8 cellular contexts compared by ENCODE assay signal in genomic region chr6:3457710-3458605, GRCh38. TPM values are rescaled to one million over a fixed set of nuclear protein-coding genes. Genes with fewer than 3 reads are reported as not detected.
A peak's percentile ranks its signal among the peaks of the same experiment; 100 is the strongest.
DNase-seq lines count a peak whose midpoint lies in the region; ATAC-seq lines count a peak whose summit lies in the region.

No MANE protein-coding gene starts in this region.

- peak overlapping the region; percentile 74 for H3K9ac ChIP-seq in neuronal stem cell (ENCODE audit: low read depth, low read length, poor library complexity)

- peak overlapping the region; percentile 58 for H3K23ac ChIP-seq in neuronal stem cell (ENCODE audit: low read depth, low read length, poor library complexity)

- H3K36me3 ChIP-seq in neuronal stem cell (replicated peaks in 1 of 2; ENCODE audit: control insufficient read depth in 2 of 2, insufficient read depth in 2 of 2, low read length in 2 of 2): no peaks in the 10 kb centered on the region

- no peak overlapping the region for H3K4ac ChIP-seq in neuronal stem cell (ENCODE audit: low read length)

- H3K79me1 ChIP-seq in neuronal stem cell (ENCODE audit: low read depth, low read length): no peaks in the 10 kb centered on the region

- peak overlapping the region; percentile 43 for H3K27ac Mint-ChIP-seq in activated T-helper 2 cell treated with anti-CD3 and anti-CD28 coated beads, Interferon-gamma antibody, Interleukin-2, Interleukin-4, amounts not matched to agents 10 μg/mL and 5 μg/mL and 100 μg/mL, durations not matched to agents 14 hours and 24 hours and 36 hours

- no peak overlapping the region for H2BK12ac ChIP-seq in neuronal stem cell (ENCODE audit: low read length)

- no peaks in the 10 kb centered on the region for H3K36me3 Mint-ChIP-seq in activated T-helper 2 cell treated with anti-CD3 and anti-CD28 coated beads, Interferon-gamma antibody, Interleukin-2, Interleukin-4, amounts not matched to agents 10 μg/mL and 5 μg/mL and 100 μg/mL, durations not matched to agents 14 hours and 24 hours and 36 hours (ENCODE audit: low read depth)

- H3K9me3 Mint-ChIP-seq in activated T-helper 2 cell treated with anti-CD3 and anti-CD28 coated beads, Interferon-gamma antibody, Interleukin-2, Interleukin-4, amounts not matched to agents 10 μg/mL and 5 μg/mL and 100 μg/mL, durations not matched to agents 14 hours and 24 hours and 36 hours: no peaks in the 10 kb centered on the region

- H3K27me3 Mint-ChIP-seq in activated T-helper 2 cell treated with anti-CD3 and anti-CD28 coated beads, Interferon-gamma antibody, Interleukin-2, Interleukin-4, amounts not matched to agents 10 μg/mL and 5 μg/mL and 100 μg/mL, durations not matched to agents 14 hours and 24 hours and 36 hours (ENCODE audit: low read depth): peaks cover 48% of the 10 kb centered on the region

- no peak overlapping the region for H2AK5ac ChIP-seq in neuronal stem cell (ENCODE audit: low read depth, low read length)

- H2BK15ac ChIP-seq in neuronal stem cell (ENCODE audit: low read length): peak overlapping the region; percentile 49

- ATAC-seq in GM19351 (IDR thresholded peaks at IDR 0.05; ENCODE audit: unreplicated experiment) (no peak), GM18870 (IDR thresholded peaks at IDR 0.05; ENCODE audit: unreplicated experiment) (no peak)

- peak overlapping the region; percentile 77 for H3K4me3 Mint-ChIP-seq in activated T-helper 2 cell treated with anti-CD3 and anti-CD28 coated beads, Interferon-gamma antibody, Interleukin-2, Interleukin-4, amounts not matched to agents 10 μg/mL and 5 μg/mL and 100 μg/mL, durations not matched to agents 14 hours and 24 hours and 36 hours (ENCODE audit: low read depth)

- peak overlapping the region; percentile 62 to 80 for H3K4me3 ChIP-seq in neuronal stem cell (ENCODE audit: low read length in 2 of 2)

- H2BK5ac ChIP-seq in neuronal stem cell (ENCODE audit: low read length): no peak overlapping the region

- peak overlapping the region; percentile 90 for H3K18ac ChIP-seq in neuronal stem cell (ENCODE audit: low read length)

- no peak overlapping the region for H4K8ac ChIP-seq in neuronal stem cell (ENCODE audit: low read depth, low read length)

- no CpG with 5 or more reads among the region's 29 CpGs for WGBS in neuronal stem cell (ENCODE audit: extremely low coverage in 2 of 2, insufficient read length in 2 of 2, insufficient replicate concordance in 1 of 2), 2 donors

- H3K27ac ChIP-seq in neuronal stem cell (replicated peaks; ENCODE audit: low read length): no peak overlapping the region

- H3K4me1 Mint-ChIP-seq in activated T-helper 2 cell treated with anti-CD3 and anti-CD28 coated beads, Interferon-gamma antibody, Interleukin-2, Interleukin-4, amounts not matched to agents 10 μg/mL and 5 μg/mL and 100 μg/mL, durations not matched to agents 14 hours and 24 hours and 36 hours (ENCODE audit: low read depth): peaks cover 8% of the 10 kb centered on the region

- peak overlapping the region; percentile 100 for H3K4me2 ChIP-seq in neuronal stem cell (ENCODE audit: insufficient read depth, low read length, poor library complexity, severe bottlenecking)

- peaks cover 13 to 36% of the 10 kb centered on the region in 2 donors for H3K4me1 ChIP-seq in neuronal stem cell (ENCODE audit: control insufficient read depth in 2 of 2, insufficient read depth in 1 of 2, low read depth in 1 of 2, low read length in 2 of 2)

- H2BK120ac ChIP-seq in neuronal stem cell (ENCODE audit: low read depth, low read length): no peak overlapping the region

- intact Hi-C loops in activated T-helper 2 cell treated with anti-CD3 and anti-CD28 coated beads, Interferon-gamma antibody, Interleukin-2, Interleukin-4, amounts not matched to agents 10 μg/mL and 5 μg/mL and 100 μg/mL, durations not matched to agents 14 hours and 24 hours and 36 hours (cut with micrococcal nuclease): loop anchor here (2.0 to 5.0 kb wide), 2 partner anchors 181 to 227 kb away; no protein-coding TSS in a partner anchor

- peaks cover 0 to 41% (median 12%) of the 10 kb centered on the region in 3 experiments for H3K27me3 ChIP-seq in neuronal stem cell (ENCODE audit: control insufficient read depth in 3 of 3, insufficient read depth in 3 of 3, low read depth in 1 of 3, low read length in 3 of 3)

- H3K14ac ChIP-seq in neuronal stem cell (ENCODE audit: low read length): no peak overlapping the region

- DNase-seq in DMS114 treated with DMSO at 0.1 percent for 48 hours (lab: John Stamatoyannopoulos, UW; ENCODE audit: unreplicated experiment): peak; percentile 30
- DNase-seq in NCI-H1930 (lab: John Stamatoyannopoulos, UW): peak; percentile 29 to 46
- no peak for DNase-seq in activated T-helper 2 cell treated with anti-CD3 and anti-CD28 coated beads, Interferon-gamma antibody, Interleukin-2, Interleukin-4, amounts not matched to agents 10 μg/mL and 5 μg/mL and 100 μg/mL, durations not matched to agents 14 hours and 24 hours and 36 hours (ENCODE audit: low spot score)
- peak; percentile 78 for DNase-seq in globus pallidus (ENCODE audit: low spot score)
- DNase-seq in neuronal stem cell (ENCODE audit: low spot score): no peak
- DNase-seq in NCI-H446 treated with DMSO at 0.1 percent for 48 hours (lab: John Stamatoyannopoulos, UW): no peak

- H2AFZ ChIP-seq in neuronal stem cell (ENCODE audit: low read length): peak overlapping the region; percentile 96

- H3K9me3 ChIP-seq in neuronal stem cell (replicated peaks in 1 of 2; ENCODE audit: control insufficient read depth in 2 of 2, insufficient read depth in 1 of 2, low read depth in 1 of 2, low read length in 2 of 2): peaks cover 0 to 2% of the 10 kb centered on the region in 2 donors

- H4K91ac ChIP-seq in neuronal stem cell (ENCODE audit: low read depth, low read length, poor library complexity): no peak overlapping the region

RNA-seq across cellular contexts. Expression of gene SLC22A23, which starts 1.1 kb away (rescaled TPM):
- total RNA-seq in activated T-helper 2 cell treated with anti-CD3 and anti-CD28 coated beads, Interferon-gamma antibody, Interleukin-2, Interleukin-4, amounts not matched to agents 10 μg/mL and 5 μg/mL and 100 μg/mL, durations not matched to agents 14 hours and 24 hours and 36 hours: 0.07 TPM in 1 of 2 replicates, not detected in the other
- polyA plus RNA-seq in neuronal stem cell (2013, experiment 1 of 2): 3.6 TPM
- polyA plus RNA-seq in neuronal stem cell (2013, experiment 2 of 2): 3.7 TPM

Comparison
In these comparisons a context has a peak if more than half of its experiments do, and no peak if none do; other contexts are left out.
1. DNase-seq: peak in DMS114 treated with DMSO at 0.1 percent for 48 hours (single experiment), NCI-H1930 (2 of 2) and globus pallidus (single experiment); none in activated T-helper 2 cell treated with anti-CD3 and anti-CD28 coated beads, Interferon-gamma antibody, Interleukin-2, Interleukin-4, amounts not matched to agents 10 μg/mL and 5 μg/mL and 100 μg/mL, durations not matched to agents 14 hours and 24 hours and 36 hours (single experiment), neuronal stem cell (single experiment) and NCI-H446 treated with DMSO at 0.1 percent for 48 hours (single experiment).